In the genomic region with DNA sequence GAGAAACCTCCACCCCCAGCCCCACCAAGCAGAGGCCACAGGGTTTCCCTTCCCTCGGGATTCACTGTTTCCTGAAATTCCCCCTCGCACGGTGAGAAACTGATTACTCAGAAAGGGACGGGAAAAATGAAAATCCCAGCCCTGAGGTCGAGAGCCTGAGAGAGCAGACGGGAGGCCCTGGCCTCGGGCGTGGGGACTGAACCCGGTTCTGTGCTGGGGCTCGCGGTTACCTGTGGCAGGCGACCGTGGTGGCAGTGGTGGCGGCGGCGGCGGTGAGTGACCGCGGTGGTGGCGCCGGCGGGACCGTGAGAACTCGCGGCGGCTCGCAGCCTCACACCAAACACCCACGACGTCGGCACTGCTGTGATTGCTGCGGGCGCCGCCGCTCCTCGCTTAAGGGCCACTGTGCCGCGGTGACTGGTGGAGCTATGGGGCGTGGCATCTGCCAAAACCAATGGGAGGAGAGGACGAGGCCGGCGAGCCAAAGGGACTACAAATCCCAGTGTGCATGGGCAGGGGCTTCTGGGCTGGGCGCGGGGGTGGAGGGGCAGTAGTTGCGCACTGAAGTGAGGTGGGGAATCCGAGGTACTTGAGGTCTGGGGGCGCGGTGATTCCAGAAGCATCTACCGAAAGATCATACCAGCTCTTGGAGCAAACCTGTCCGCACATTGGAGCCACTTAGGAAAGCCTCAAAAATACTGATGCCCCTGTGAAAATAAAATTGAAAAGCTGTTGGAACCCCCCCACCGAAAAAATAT, we compare ENCODE assay signal across 1 cellular context.
TF ChIP-seq lines count a peak whose summit lies in the region.

Gene LGMN (minus strand): TSS at position 369 of the 758 bp plus-strand sequence. CDS start 15,841 bp downstream, outside the sequence.

TF ChIP-seq in HepG2, 621 proteins besides CTCF, POLR2A, EP300 and RAD21 (continued from another document and continues in another):
- TF ChIP-seq, protein P1, sequence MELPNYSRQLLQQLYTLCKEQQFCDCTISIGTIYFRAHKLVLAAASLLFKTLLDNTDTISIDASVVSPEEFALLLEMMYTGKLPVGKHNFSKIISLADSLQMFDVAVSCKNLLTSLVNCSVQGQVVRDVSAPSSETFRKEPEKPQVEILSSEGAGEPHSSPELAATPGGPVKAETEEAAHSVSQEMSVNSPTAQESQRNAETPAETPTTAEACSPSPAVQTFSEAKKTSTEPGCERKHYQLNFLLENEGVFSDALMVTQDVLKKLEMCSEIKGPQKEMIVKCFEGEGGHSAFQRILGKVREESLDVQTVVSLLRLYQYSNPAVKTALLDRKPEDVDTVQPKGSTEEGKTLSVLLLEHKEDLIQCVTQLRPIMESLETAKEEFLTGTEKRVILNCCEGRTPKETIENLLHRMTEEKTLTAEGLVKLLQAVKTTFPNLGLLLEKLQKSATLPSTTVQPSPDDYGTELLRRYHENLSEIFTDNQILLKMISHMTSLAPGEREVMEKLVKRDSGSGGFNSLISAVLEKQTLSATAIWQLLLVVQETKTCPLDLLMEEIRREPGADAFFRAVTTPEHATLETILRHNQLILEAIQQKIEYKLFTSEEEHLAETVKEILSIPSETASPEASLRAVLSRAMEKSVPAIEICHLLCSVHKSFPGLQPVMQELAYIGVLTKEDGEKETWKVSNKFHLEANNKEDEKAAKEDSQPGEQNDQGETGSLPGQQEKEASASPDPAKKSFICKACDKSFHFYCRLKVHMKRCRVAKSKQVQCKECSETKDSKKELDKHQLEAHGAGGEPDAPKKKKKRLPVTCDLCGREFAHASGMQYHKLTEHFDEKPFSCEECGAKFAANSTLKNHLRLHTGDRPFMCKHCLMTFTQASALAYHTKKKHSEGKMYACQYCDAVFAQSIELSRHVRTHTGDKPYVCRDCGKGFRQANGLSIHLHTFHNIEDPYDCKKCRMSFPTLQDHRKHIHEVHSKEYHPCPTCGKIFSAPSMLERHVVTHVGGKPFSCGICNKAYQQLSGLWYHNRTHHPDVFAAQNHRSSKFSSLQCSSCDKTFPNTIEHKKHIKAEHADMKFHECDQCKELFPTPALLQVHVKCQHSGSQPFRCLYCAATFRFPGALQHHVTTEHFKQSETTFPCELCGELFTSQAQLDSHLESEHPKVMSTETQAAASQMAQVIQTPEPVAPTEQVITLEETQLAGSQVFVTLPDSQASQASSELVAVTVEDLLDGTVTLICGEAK (IDR thresholded peaks at IDR 0.05): no peak
- TF ChIP-seq, protein P1 (CRISPR knock-in tag; IDR thresholded peaks at IDR 0.05): peak; percentile 87
- TF ChIP-seq NR3C1 (CRISPR knock-in tag; IDR thresholded peaks at IDR 0.05) (no peak), GTF2F1 (IDR thresholded peaks at IDR 0.05; ENCODE audit: low read length) (no peak), TGIF2 (CRISPR knock-in tag; IDR thresholded peaks at IDR 0.05) (peak; percentile 74; the same call in 1 of the 2 replicates), GFI1 (CRISPR knock-in tag; IDR thresholded peaks at IDR 0.05; ENCODE audit: borderline replicate concordance) (peak; percentile 98), PCBP1 (IDR thresholded peaks at IDR 0.05; ENCODE audit: borderline replicate concordance, low read depth, low read length) (no peak), HHEX (CRISPR knock-in tag; IDR thresholded peaks at IDR 0.05) (no peak), BCL6 (CRISPR knock-in tag; IDR thresholded peaks at IDR 0.05) (peak; percentile 53), HNRNPH1 (optimal IDR thresholded peaks at IDR 0.05; ENCODE audit: low read depth, low read length) (no peak), JDP2 (CRISPR knock-in tag; IDR thresholded peaks at IDR 0.05; ENCODE audit: borderline replicate concordance) (no peak), KDM1A (CRISPR knock-in tag; IDR thresholded peaks at IDR 0.05) (no peak), DNMT1 (CRISPR knock-in tag; IDR thresholded peaks at IDR 0.05) (peak; percentile 87), PRDM4 (CRISPR knock-in tag; IDR thresholded peaks at IDR 0.05; ENCODE audit: borderline replicate concordance) (no peak), ZNF562 (CRISPR knock-in tag; IDR thresholded peaks at IDR 0.05; ENCODE audit: borderline replicate concordance) (no peak), ZNF614 (CRISPR knock-in tag; IDR thresholded peaks at IDR 0.05; ENCODE audit: borderline replicate concordance) (peak; percentile 21; the same call in 1 of the 2 replicates), KLF13 (CRISPR knock-in tag; IDR thresholded peaks at IDR 0.05) (no peak), RBM22 (optimal IDR thresholded peaks at IDR 0.05; ENCODE audit: low read length) (no peak), ZNF20 (CRISPR knock-in tag; IDR thresholded peaks at IDR 0.05) (no peak), CBX1 (IDR thresholded peaks at IDR 0.05; ENCODE audit: low read depth) (no peak), TFDP2 (CRISPR knock-in tag; IDR thresholded peaks at IDR 0.05) (peak; percentile 76), ZNF737 (CRISPR knock-in tag; IDR thresholded peaks at IDR 0.05; ENCODE audit: borderline replicate concordance) (no peak), BATF2 (CRISPR knock-in tag; IDR thresholded peaks at IDR 0.05) (no peak)
- TF ChIP-seq, protein P2, sequence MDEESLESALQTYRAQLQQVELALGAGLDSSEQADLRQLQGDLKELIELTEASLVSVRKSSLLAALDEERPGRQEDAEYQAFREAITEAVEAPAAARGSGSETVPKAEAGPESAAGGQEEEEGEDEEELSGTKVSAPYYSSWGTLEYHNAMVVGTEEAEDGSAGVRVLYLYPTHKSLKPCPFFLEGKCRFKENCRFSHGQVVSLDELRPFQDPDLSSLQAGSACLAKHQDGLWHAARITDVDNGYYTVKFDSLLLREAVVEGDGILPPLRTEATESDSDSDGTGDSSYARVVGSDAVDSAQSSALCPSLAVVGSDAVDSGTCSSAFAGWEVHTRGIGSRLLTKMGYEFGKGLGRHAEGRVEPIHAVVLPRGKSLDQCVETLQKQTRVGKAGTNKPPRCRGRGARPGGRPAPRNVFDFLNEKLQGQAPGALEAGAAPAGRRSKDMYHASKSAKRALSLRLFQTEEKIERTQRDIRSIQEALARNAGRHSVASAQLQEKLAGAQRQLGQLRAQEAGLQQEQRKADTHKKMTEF (CRISPR knock-in tag; IDR thresholded peaks at IDR 0.05): peak; percentile 72
- TF ChIP-seq, protein P3, sequence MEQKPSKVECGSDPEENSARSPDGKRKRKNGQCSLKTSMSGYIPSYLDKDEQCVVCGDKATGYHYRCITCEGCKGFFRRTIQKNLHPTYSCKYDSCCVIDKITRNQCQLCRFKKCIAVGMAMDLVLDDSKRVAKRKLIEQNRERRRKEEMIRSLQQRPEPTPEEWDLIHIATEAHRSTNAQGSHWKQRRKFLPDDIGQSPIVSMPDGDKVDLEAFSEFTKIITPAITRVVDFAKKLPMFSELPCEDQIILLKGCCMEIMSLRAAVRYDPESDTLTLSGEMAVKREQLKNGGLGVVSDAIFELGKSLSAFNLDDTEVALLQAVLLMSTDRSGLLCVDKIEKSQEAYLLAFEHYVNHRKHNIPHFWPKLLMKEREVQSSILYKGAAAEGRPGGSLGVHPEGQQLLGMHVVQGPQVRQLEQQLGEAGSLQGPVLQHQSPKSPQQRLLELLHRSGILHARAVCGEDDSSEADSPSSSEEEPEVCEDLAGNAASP (CRISPR knock-in tag; IDR thresholded peaks at IDR 0.05; ENCODE audit: borderline replicate concordance): 0 out of 2 replicates have a peak, but pooled peaks have one; percentile 12
- TF ChIP-seq, protein P4, sequence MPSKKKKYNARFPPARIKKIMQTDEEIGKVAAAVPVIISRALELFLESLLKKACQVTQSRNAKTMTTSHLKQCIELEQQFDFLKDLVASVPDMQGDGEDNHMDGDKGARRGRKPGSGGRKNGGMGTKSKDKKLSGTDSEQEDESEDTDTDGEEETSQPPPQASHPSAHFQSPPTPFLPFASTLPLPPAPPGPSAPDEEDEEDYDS (CRISPR knock-in tag; IDR thresholded peaks at IDR 0.05): peak; percentile 99
- TF ChIP-seq, protein P5, sequence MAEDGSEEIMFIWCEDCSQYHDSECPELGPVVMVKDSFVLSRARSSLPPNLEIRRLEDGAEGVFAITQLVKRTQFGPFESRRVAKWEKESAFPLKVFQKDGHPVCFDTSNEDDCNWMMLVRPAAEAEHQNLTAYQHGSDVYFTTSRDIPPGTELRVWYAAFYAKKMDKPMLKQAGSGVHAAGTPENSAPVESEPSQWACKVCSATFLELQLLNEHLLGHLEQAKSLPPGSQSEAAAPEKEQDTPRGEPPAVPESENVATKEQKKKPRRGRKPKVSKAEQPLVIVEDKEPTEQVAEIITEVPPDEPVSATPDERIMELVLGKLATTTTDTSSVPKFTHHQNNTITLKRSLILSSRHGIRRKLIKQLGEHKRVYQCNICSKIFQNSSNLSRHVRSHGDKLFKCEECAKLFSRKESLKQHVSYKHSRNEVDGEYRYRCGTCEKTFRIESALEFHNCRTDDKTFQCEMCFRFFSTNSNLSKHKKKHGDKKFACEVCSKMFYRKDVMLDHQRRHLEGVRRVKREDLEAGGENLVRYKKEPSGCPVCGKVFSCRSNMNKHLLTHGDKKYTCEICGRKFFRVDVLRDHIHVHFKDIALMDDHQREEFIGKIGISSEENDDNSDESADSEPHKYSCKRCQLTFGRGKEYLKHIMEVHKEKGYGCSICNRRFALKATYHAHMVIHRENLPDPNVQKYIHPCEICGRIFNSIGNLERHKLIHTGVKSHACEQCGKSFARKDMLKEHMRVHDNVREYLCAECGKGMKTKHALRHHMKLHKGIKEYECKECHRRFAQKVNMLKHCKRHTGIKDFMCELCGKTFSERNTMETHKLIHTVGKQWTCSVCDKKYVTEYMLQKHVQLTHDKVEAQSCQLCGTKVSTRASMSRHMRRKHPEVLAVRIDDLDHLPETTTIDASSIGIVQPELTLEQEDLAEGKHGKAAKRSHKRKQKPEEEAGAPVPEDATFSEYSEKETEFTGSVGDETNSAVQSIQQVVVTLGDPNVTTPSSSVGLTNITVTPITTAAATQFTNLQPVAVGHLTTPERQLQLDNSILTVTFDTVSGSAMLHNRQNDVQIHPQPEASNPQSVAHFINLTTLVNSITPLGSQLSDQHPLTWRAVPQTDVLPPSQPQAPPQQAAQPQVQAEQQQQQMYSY (CRISPR knock-in tag; IDR thresholded peaks at IDR 0.05): no peak
